Comparison of ENCODE assay signal across 1 cellular context in the genomic region with DNA sequence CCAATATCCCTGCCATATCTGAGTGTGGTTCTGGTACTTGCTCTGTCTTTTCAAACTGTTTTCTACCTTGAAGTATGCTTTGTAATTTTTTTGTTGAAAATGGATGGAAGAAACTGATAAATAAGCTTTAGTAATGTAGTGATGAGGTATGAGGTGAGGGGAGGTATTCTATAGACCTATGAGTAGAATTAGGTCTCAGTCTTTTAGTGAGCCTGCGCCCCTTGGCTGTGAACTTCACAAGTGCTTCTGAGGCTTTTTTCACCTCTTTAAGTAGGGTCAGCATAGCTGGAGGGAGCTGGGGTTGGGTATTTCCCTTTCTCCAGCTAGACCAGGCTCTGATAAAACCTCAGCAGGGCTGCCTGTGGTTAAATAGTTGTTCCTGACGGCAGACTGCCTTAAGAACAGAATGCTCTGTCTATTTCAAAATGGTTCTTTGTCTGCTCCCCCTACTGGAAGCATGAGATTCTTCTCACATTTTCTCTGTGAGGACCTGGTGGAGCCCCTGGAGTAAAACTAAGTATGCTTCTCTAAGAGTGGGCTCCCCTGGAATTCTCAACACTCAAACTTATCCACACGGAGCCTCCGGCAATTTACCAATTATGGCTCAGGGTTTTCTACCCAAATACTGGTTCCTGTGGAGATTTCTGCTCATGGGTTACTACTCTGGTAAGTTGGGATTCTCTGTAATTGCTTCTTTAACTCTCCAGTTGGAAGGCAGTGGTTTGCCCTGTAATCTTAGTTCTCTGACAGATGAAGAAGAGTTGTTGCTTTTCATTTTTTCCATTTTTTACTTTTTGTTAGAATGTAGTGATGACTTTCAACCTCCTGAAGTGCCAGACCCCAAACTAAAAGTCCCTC.
TF ChIP-seq lines count a peak whose summit lies in the region.

No MANE protein-coding gene starts in this region.

TF ChIP-seq in endothelial cell of umbilical vein, 7 proteins besides CTCF, POLR2A, EP300 and RAD21:
- TF ChIP-seq MYC (IDR thresholded peaks at IDR 0.05; ENCODE audit: low read depth, low read length) (no peak), MAX (IDR thresholded peaks at IDR 0.05; ENCODE audit: insufficient read depth, insufficient read length) (no peak), FOS (IDR thresholded peaks at IDR 0.05; ENCODE audit: borderline replicate concordance, insufficient read depth, low read length) (no peak), EZH2 (IDR thresholded peaks at IDR 0.05; ENCODE audit: borderline replicate concordance, low read depth, low read length, severe bottlenecking) (no peak)
